In genomic region chr6:75619230-75619899, GRCh38 we compare ENCODE assay signal across 15 cellular contexts. TPM values are rescaled to one million over a fixed set of nuclear protein-coding genes. Genes with fewer than 3 reads are reported as not detected.
A peak's percentile ranks its signal among the peaks of the same experiment; 100 is the strongest.
DNase-seq lines count a peak whose midpoint lies in the region; ATAC-seq, FAIRE-seq and TF ChIP-seq lines count a peak whose summit lies in the region.
"Had no signal": no experiment of that assay in that cellular context is flagged by ENCODE, and none has a peak within 500 bp of the region (broad histone marks: within the 10 kb centered on the region; RNA-seq: fewer than 3 reads in every experiment).

No MANE protein-coding gene starts in this region.

- H3K4me1 ChIP-seq in rectal smooth muscle tissue (ENCODE audit: control insufficient read depth, insufficient read depth, low read length): peaks cover 18% of the 10 kb centered on the region

- ATAC-seq in activated T-helper 17 cell treated with anti-CD3 and anti-CD28 coated beads, Interleukin-2, amount 50 U/mL, for 72 hours (replicated peaks): no peak
- peak; percentile 78 for ATAC-seq in left ventricle myocardium superior

- peak overlapping the region; percentile 41 for H3K27ac Mint-ChIP-seq in activated T-helper 17 cell treated with anti-CD3 and anti-CD28 coated beads, Interleukin-2, amount 50 U/mL, for 72 hours
- H3K27ac Mint-ChIP-seq in osteocyte (ENCODE audit: unreplicated experiment): no peak overlapping the region
- H3K27ac Mint-ChIP-seq: HFFc6 had no signal

- no peak overlapping the region for H3K9ac ChIP-seq in rectal smooth muscle tissue (ENCODE audit: low read length)

- H3K9me3 Mint-ChIP-seq in activated T-helper 17 cell treated with anti-CD3 and anti-CD28 coated beads, Interleukin-2, amount 50 U/mL, for 72 hours: no peaks in the 10 kb centered on the region
- H3K9me3 Mint-ChIP-seq in osteocyte (ENCODE audit: unreplicated experiment): peaks cover 7% of the 10 kb centered on the region
- H3K9me3 Mint-ChIP-seq: HFFc6 had no signal

- peaks cover 34% of the 10 kb centered on the region for H3K4me1 Mint-ChIP-seq in activated T-helper 17 cell treated with anti-CD3 and anti-CD28 coated beads, Interleukin-2, amount 50 U/mL, for 72 hours
- peaks cover 48% of the 10 kb centered on the region for H3K4me1 Mint-ChIP-seq in osteocyte (ENCODE audit: unreplicated experiment)

- peaks cover 47% of the 10 kb centered on the region for H3K36me3 Mint-ChIP-seq in activated T-helper 17 cell treated with anti-CD3 and anti-CD28 coated beads, Interleukin-2, amount 50 U/mL, for 72 hours (ENCODE audit: low read depth)
- peaks cover 6% of the 10 kb centered on the region for H3K36me3 Mint-ChIP-seq in osteocyte (ENCODE audit: unreplicated experiment)

- H3K27me3 ChIP-seq in rectal smooth muscle tissue (ENCODE audit: control insufficient read depth, insufficient read depth, low read length): no peaks in the 10 kb centered on the region

- H3K4me3 Mint-ChIP-seq in activated T-helper 17 cell treated with anti-CD3 and anti-CD28 coated beads, Interleukin-2, amount 50 U/mL, for 72 hours: peak overlapping the region; percentile 22
- no peak overlapping the region for H3K4me3 Mint-ChIP-seq in osteocyte (ENCODE audit: unreplicated experiment)
- H3K4me3 Mint-ChIP-seq: HFFc6 had no signal

- TF ChIP-seq CTCF in osteocyte (IDR thresholded peaks at IDR 0.05): no peak

- H3K27ac ChIP-seq in rectal smooth muscle tissue (ENCODE audit: low read depth, low read length): peak overlapping the region; percentile 71

- DNase-seq in GM12891 (ENCODE audit: insufficient read length, low spot score): no peak
- DNase-seq in left ventricle myocardium superior: no peak
- no peak for DNase-seq in osteocyte (ENCODE audit: extremely low spot score, unreplicated experiment)
- no peak for DNase-seq in GDM1 (lab: John Stamatoyannopoulos, UW)
- DNase-seq in frontal cortex (ENCODE audit: low spot score in 2 of 2): no peak
- DNase-seq: activated CD8-positive, alpha-beta memory T cell treated with anti-CD3 and anti-CD28 coated beads, Interleukin-2, amount 50 U/mL, for 48 hours; amygdala; HFFc6; mesenchymal stem cell; NCI-H1436 treated with DMSO at 0.1 percent for 48 hours; NCI-H748 treated with DMSO at 0.1 percent for 48 hours; retina; SHP77 treated with DMSO at 0.1 percent for 48 hours had no signal

- no peaks in the 10 kb centered on the region for H3K27me3 Mint-ChIP-seq in activated T-helper 17 cell treated with anti-CD3 and anti-CD28 coated beads, Interleukin-2, amount 50 U/mL, for 72 hours
- no peaks in the 10 kb centered on the region for H3K27me3 Mint-ChIP-seq in osteocyte (ENCODE audit: unreplicated experiment)

- H3K36me3 ChIP-seq in rectal smooth muscle tissue (ENCODE audit: control insufficient read depth, insufficient read depth, low read length): no peaks in the 10 kb centered on the region

- H3K4me3 ChIP-seq in rectal smooth muscle tissue (ENCODE audit: low read length): peak overlapping the region; percentile 21

- no peak for TF ChIP-seq POLR2A in GM12891 (IDR thresholded peaks at IDR 0.05; ENCODE audit: low read depth, low read length)

- peak; percentile 78 for FAIRE-seq in GM12891 (lab: Jason Lieb, UNC)
- FAIRE-seq in frontal cortex (lab: Jason Lieb, UNC): no peak

- intact Hi-C loops in left ventricle myocardium superior (cut with micrococcal nuclease): no loop called here

TF ChIP-seq in GM12891, 5 proteins besides CTCF, POLR2A, EP300 and RAD21:
- TF ChIP-seq SPI1 (IDR thresholded peaks at IDR 0.05; ENCODE audit: low read depth, low read length) (no peak), POLR2AphosphoS5 (IDR thresholded peaks at IDR 0.05; ENCODE audit: low read depth, low read length) (no peak), PAX5 (IDR thresholded peaks at IDR 0.05; ENCODE audit: insufficient read depth, low read length, severe bottlenecking) (no peak), POU2F2 (IDR thresholded peaks at IDR 0.05; ENCODE audit: low read depth, low read length) (no peak), TAF1 (IDR thresholded peaks at IDR 0.05; ENCODE audit: low read depth, low read length) (no peak)

RNA-seq across cellular contexts. Expression of gene SENP6, which starts 17.7 kb away (rescaled TPM):
- 22.1 TPM for polyA plus RNA-seq in GM12891 (2012; ENCODE audit: low read depth, missing spikeins)
- total RNA-seq in activated T-helper 17 cell treated with anti-CD3 and anti-CD28 coated beads, Interleukin-2, amount 50 U/mL, for 72 hours: 10 to 100 TPM; 60.0 to 68.3 TPM
- total RNA-seq in left ventricle myocardium superior: 57.7 TPM
- total RNA-seq in osteocyte: 95.0 and 101 TPM in 2 replicates
- 307 TPM for total RNA-seq in frontal cortex
